In genomic region chr4:9532134-9532862, GRCh38 we compare ENCODE assay signal across 8 cellular contexts.
DNase-seq lines count a peak whose midpoint lies in the region; ATAC-seq and TF ChIP-seq lines count a peak whose summit lies in the region.
"Not testable (repeated sequence)": the region's sequence is repeated elsewhere in the genome, so short reads cannot be mapped to it uniquely, and the experiment has no call there.

No MANE protein-coding gene starts in this region.

- H3K4me1 ChIP-seq in A673 (ENCODE audit: insufficient read depth, low read length, poor library complexity, severe bottlenecking): not testable (repeated sequence)

- ATAC-seq in T-helper 17 cell: peak; percentile 65

- H3K36me3 Mint-ChIP-seq in T-helper 17 cell (ENCODE audit: low read depth); activated naive CD4-positive, alpha-beta T cell treated with anti-CD3 and anti-CD28 coated beads for 36 hours (ENCODE audit: low read depth): not testable (repeated sequence)

- CTCF ChIA-PET in A673 (lab: Charles Lee): interaction anchor here (0.6 kb wide), 1 partner anchor 412 kb away, joined by 3 read pairs; no protein-coding TSS in a partner anchor
- CTCF ChIA-PET in activated naive CD4-positive, alpha-beta T cell treated with anti-CD3 and anti-CD28 coated beads for 36 hours (lab: Charles Lee): interaction anchor here (0.6 to 2.1 kb wide), 12 partner anchors 9 to 487 kb away, joined by 3 to 8 read pairs (median 4); no protein-coding TSS in a partner anchor

- DNase-seq in A673 (ENCODE audit: low spot score): peak; percentile 36
- DNase-seq in GM13977 (ENCODE audit: low spot score): peak; percentile 86
- DNase-seq in NCI-H146 treated with DMSO at 0.1 percent for 48 hours (lab: John Stamatoyannopoulos, UW; ENCODE audit: unreplicated experiment): peak; percentile 26
- DNase-seq in T-helper 17 cell: peak; percentile 48 to 67 (median 56)
- DNase-seq in activated naive CD4-positive, alpha-beta T cell treated with anti-CD3 and anti-CD28 coated beads for 36 hours: peak; percentile 56
- DNase-seq in fibroblast of peridontal ligament (ENCODE audit: extremely low read depth): peak; percentile 4
- DNase-seq in mesenteric fat pad (ENCODE audit: low spot score): peak; percentile 94
- peak; percentile 45 to 68 (median 52) for DNase-seq in stimulated activated CD4-positive, alpha-beta T cell treated with anti-CD3 and anti-CD28 coated beads, Interleukin-1b, Interleukin-23, amount 100 ng/mL, for 24 hours (ENCODE audit: low read depth in 4 of 4, low spot score in 1 of 4)

- peak overlapping the region; percentile 31 for H3K4me3 ChIP-seq in A673 (ENCODE audit: low read depth, low read length, poor library complexity, severe bottlenecking)

- intact Hi-C loops in A673 (cut with micrococcal nuclease; ENCODE audit: unreplicated experiment): not testable (repeated sequence)
- intact Hi-C loops in activated naive CD4-positive, alpha-beta T cell treated with anti-CD3 and anti-CD28 coated beads for 36 hours (cut with micrococcal nuclease): loop anchor here (1.0 to 10.0 kb wide), 2 partner anchors 127 to 483 kb away; no protein-coding TSS in a partner anchor

- POLR2A ChIA-PET in A673 (lab: Charles Lee; ENCODE audit: low non-redundant PET): not testable (repeated sequence)

- not testable (repeated sequence) for H3K27ac ChIP-seq in A673 (ENCODE audit: low read depth, low read length, poor library complexity, severe bottlenecking)

- BruUV-seq in A673 (replicated peaks; lab: Mats Ljungman, UMichigan): not testable (repeated sequence)

- not testable (repeated sequence) for TF ChIP-seq CTCF in A673 (conservative IDR thresholded peaks at IDR 0.05; ENCODE audit: low read depth, low read length)
- peak; percentile 82 for TF ChIP-seq CTCF in GM13977 (IDR thresholded peaks at IDR 0.05; ENCODE audit: extremely low read depth, insufficient read depth, missing control alignments)

- H3K27me3 Mint-ChIP-seq in T-helper 17 cell: peaks cover 55% of the 10 kb centered on the region
- H3K27me3 Mint-ChIP-seq in activated naive CD4-positive, alpha-beta T cell treated with anti-CD3 and anti-CD28 coated beads for 36 hours (ENCODE audit: low read depth): peaks cover 32% of the 10 kb centered on the region

- not testable (repeated sequence) for H3K36me3 ChIP-seq in A673 (ENCODE audit: insufficient read depth, low read length, poor library complexity, severe bottlenecking)

- H3K4me3 Mint-ChIP-seq in T-helper 17 cell: peak overlapping the region; percentile 87
- H3K4me3 Mint-ChIP-seq in activated naive CD4-positive, alpha-beta T cell treated with anti-CD3 and anti-CD28 coated beads for 36 hours: peak overlapping the region; percentile 57

- in situ Hi-C loops in GM13977 (cut with MboI; ENCODE audit: low pct_unique_long_range_greater_than_20kb, low sequenced_read_pairs, unreplicated experiment): not testable (repeated sequence)

- H3K27ac Mint-ChIP-seq in T-helper 17 cell: peak overlapping the region; percentile 74
- not testable (repeated sequence) for H3K27ac Mint-ChIP-seq in activated naive CD4-positive, alpha-beta T cell treated with anti-CD3 and anti-CD28 coated beads for 36 hours

- not testable (repeated sequence) for H3K9me3 ChIP-seq in A673 (ENCODE audit: low read depth, low read length, poor library complexity, severe bottlenecking); T-helper 17 cell (ENCODE audit: control insufficient read depth, low read length, poor library complexity, severe bottlenecking)

- not testable (repeated sequence) for H3K27me3 ChIP-seq in A673 (replicated peaks; ENCODE audit: insufficient read depth, low read depth, low read length, poor library complexity)

- H3K4me1 Mint-ChIP-seq in T-helper 17 cell; activated naive CD4-positive, alpha-beta T cell treated with anti-CD3 and anti-CD28 coated beads for 36 hours (ENCODE audit: low read depth): not testable (repeated sequence)

- H3K9me3 Mint-ChIP-seq in activated naive CD4-positive, alpha-beta T cell treated with anti-CD3 and anti-CD28 coated beads for 36 hours: not testable (repeated sequence)

Comparison
In these comparisons a context has a peak if more than half of its experiments do, and no peak if none do; other contexts are left out.
1. DNase-seq: peak in every context shown above with its lines; median percentile 94 in mesenteric fat pad; 86 in GM13977; 56 in T-helper 17 cell; 56 in activated naive CD4-positive, alpha-beta T cell treated with anti-CD3 and anti-CD28 coated beads for 36 hours; 52 in stimulated activated CD4-positive, alpha-beta T cell treated with anti-CD3 and anti-CD28 coated beads, Interleukin-1b, Interleukin-23, amount 100 ng/mL, for 24 hours; 36 in A673; 26 in NCI-H146 treated with DMSO at 0.1 percent for 48 hours; 4 in fibroblast of peridontal ligament.